ENCODE assay signal across 11 cellular contexts in genomic region chr20:21396045-21396893, GRCh38. TPM values are rescaled to one million over a fixed set of nuclear protein-coding genes. Genes with fewer than 3 reads are reported as not detected.
A peak's percentile ranks its signal among the peaks of the same experiment; 100 is the strongest.
DNase-seq lines count a peak whose midpoint lies in the region; ATAC-seq and TF ChIP-seq lines count a peak whose summit lies in the region.
"Had no signal": no experiment of that assay in that cellular context is flagged by ENCODE, and none has a peak within 500 bp of the region (broad histone marks: within the 10 kb centered on the region; RNA-seq: fewer than 3 reads in every experiment).

No MANE protein-coding gene starts in this region.

- H3K4me3 ChIP-seq in SK-N-MC (peak overlapping the region; percentile 84), epithelial cell of esophagus (ENCODE audit: low read length) (no peak overlapping the region), skeletal muscle satellite cell (ENCODE audit: low read length) (peak overlapping the region; percentile 33)

- peaks cover 5% of the 10 kb centered on the region for H3K4me1 ChIP-seq in skeletal muscle satellite cell (ENCODE audit: control insufficient read depth, insufficient read depth, low read length)

- ATAC-seq in GM21825 (IDR thresholded peaks at IDR 0.05; ENCODE audit: unreplicated experiment), result no peak
- ATAC-seq in HG03097 (IDR thresholded peaks at IDR 0.05; ENCODE audit: low FRiP score, unreplicated experiment), result no peak
- ATAC-seq: Panc1 had no signal

- no peaks in the 10 kb centered on the region for H3K9me3 ChIP-seq in SK-N-MC (ENCODE audit: low read depth, low read length)
- H3K9me3 ChIP-seq in skeletal muscle satellite cell (replicated peaks; ENCODE audit: low read length), result no peaks in the 10 kb centered on the region

- H3K27ac ChIP-seq in SK-N-MC, result peak overlapping the region; percentile 91
- H3K27ac ChIP-seq: HL-60 had no signal

- peak overlapping the region; percentile 66 for H3K4me2 ChIP-seq in skeletal muscle satellite cell (ENCODE audit: low read length)

- DNase-seq in NCI-H2029 (lab: John Stamatoyannopoulos, UW) (peak; percentile 34), NCI-H2029 treated with DMSO at 0.1 percent for 48 hours (lab: John Stamatoyannopoulos, UW) (no peak), SK-N-MC (ENCODE audit: low read depth, low spot score) (no peak), epithelial cell of esophagus (ENCODE audit: low read depth) (peak; percentile 41), NCI-H2107 treated with DMSO at 0.1 percent for 48 hours (lab: John Stamatoyannopoulos, UW; ENCODE audit: unreplicated experiment) (no peak)

- H3K9ac ChIP-seq in SK-N-MC (ENCODE audit: insufficient read length) (peak overlapping the region; percentile 92), skeletal muscle satellite cell (ENCODE audit: low read depth, low read length) (no peak overlapping the region)

- H3K36me3 ChIP-seq in SK-N-MC (ENCODE audit: insufficient read depth, low read length) (peaks cover 17% of the 10 kb centered on the region; the same call in 1 of the 2 replicates), skeletal muscle satellite cell (ENCODE audit: insufficient read depth, low read length) (no peaks in the 10 kb centered on the region)

- TF ChIP-seq CTCF in epithelial cell of esophagus (IDR thresholded peaks at IDR 0.05; ENCODE audit: insufficient read depth, low read depth, low read length, missing control alignments), result no peak

- H3K27me3 ChIP-seq in skeletal muscle satellite cell (ENCODE audit: control insufficient read depth, insufficient read depth, low read length), result peaks cover 80% of the 10 kb centered on the region

RNA-seq across cellular contexts. Expression of gene NKX2-4, which starts 1.1 kb away (rescaled TPM):
- not detected in 2 replicates for total RNA-seq in skeletal muscle satellite cell (2012; rRNA removed)
- total RNA-seq: liver had no signal

Comparison
In these comparisons a context has a peak if more than half of its experiments do, and no peak if none do; other contexts are left out.
1. DNase-seq: peak in NCI-H2029 (single experiment) and epithelial cell of esophagus (single experiment); none in NCI-H2029 treated with DMSO at 0.1 percent for 48 hours (single experiment), SK-N-MC (single experiment) and NCI-H2107 treated with DMSO at 0.1 percent for 48 hours (single experiment).